Comparison of ENCODE assay signal across 19 cellular contexts in the genomic region with DNA sequence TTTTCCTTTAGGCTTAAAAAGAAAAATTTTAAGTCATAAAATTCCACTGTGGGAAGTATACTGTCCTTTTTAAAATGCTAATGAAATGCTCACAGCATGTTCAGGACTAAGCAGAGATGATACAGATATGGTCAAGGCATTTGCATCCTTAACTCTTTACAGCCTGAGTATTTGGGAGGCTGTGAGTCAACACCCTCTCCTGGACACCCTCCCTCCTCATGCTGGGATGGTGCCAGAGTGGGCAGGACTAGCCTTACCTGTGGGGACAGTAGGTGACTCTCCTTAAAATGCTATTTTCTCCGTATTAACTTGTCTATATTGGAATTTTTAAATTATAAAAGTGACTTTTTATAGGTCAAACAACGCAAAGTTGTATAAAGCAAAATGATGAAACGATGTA.
"Had no signal": no experiment of that assay in that cellular context is flagged by ENCODE, and none has a peak within 500 bp of the region (broad histone marks: within the 10 kb centered on the region; RNA-seq: fewer than 3 reads in every experiment).

No MANE protein-coding gene starts in this region.

- H3K36me3 ChIP-seq: adrenal gland, Peyer's patch had no signal

- H3K27ac ChIP-seq: adrenal gland, Peyer's patch had no signal

- H3K27me3 ChIP-seq: adrenal gland, Peyer's patch had no signal

- H3K9me3 ChIP-seq: adrenal gland, Peyer's patch had no signal

- DNase-seq: activated CD4-positive, alpha-beta T cell treated with anti-CD3 and anti-CD28 coated beads, Interleukin-2, amount 50 U/mL, for 1 hour; activated CD4-positive, CD25-positive, alpha-beta regulatory T cell; activated CD8-positive, alpha-beta memory T cell treated with anti-CD3 and anti-CD28 coated beads, Interleukin-2, amount 50 U/mL, for 4 hours; activated CD8-positive, alpha-beta T cell treated with anti-CD3 and anti-CD28 coated beads for 36 hours; activated gamma-delta T cell treated with Interleukin-2 at 50 U/mL for 16 hours; activated naive CD4-positive, alpha-beta T cell treated with anti-CD3 and anti-CD28 coated beads, Interleukin-2, amount 50 U/mL, for 16 hours; activated naive CD8-positive, alpha-beta T cell treated with anti-CD3 and anti-CD28 coated beads, Interleukin-2, amount 10 ng/mL, durations not matched to agents 7 days and 5 days; activated T-cell treated with anti-CD3 and anti-CD28 coated beads, Interleukin-2, amount 50 U/mL, for 72 hours; adrenal gland; anterior cingulate cortex; Kasumi-1; KBM-7; NCI-H1105 treated with DMSO at 0.1 percent for 48 hours; NCI-H1436 treated with DMSO at 0.1 percent for 48 hours; NCI-H187; NCI-H2081; NCI-H510A treated with DMSO at 0.1 percent for 48 hours; Peyer's patch; SHP77 treated with DMSO at 0.1 percent for 48 hours had no signal

- H3K4me3 ChIP-seq: adrenal gland, Peyer's patch had no signal

- ATAC-seq: activated CD8-positive, alpha-beta T cell treated with anti-CD3 and anti-CD28 coated beads for 36 hours; activated T-cell treated with anti-CD3 and anti-CD28 coated beads, Interleukin-2, amount 50 U/mL, for 72 hours had no signal

- H3K4me1 ChIP-seq: adrenal gland, Peyer's patch had no signal
